In genomic region chr7:98334077-98334476, GRCh38 we compare ENCODE assay signal across 21 cellular contexts. TPM values are rescaled to one million over a fixed set of nuclear protein-coding genes. Genes with fewer than 3 reads are reported as not detected.
DNase-seq lines count a peak whose midpoint lies in the region; ATAC-seq and TF ChIP-seq lines count a peak whose summit lies in the region.
"Had no signal": no experiment of that assay in that cellular context is flagged by ENCODE, and none has a peak within 500 bp of the region (broad histone marks: within the 10 kb centered on the region; RNA-seq: fewer than 3 reads in every experiment).

No MANE protein-coding gene starts in this region.

- no peak for ATAC-seq in Right ventricle myocardium superior (ENCODE audit: poor library complexity)
- ATAC-seq in GM23338 = no peak
- ATAC-seq: HCT116, HepG2 had no signal

- no peak overlapping the region for H3K27ac ChIP-seq in ACC112 (ENCODE audit: low read depth, low read length)
- H3K27ac ChIP-seq in PC-9 = peak overlapping the region; percentile 19; the same call in 1 of the 2 replicates
- peak overlapping the region; percentile 60 for H3K27ac ChIP-seq in osteoblast (ENCODE audit: low read depth, low read length)
- no peak overlapping the region for H3K27ac ChIP-seq in GM23338 (ENCODE audit: low read depth)
- H3K27ac ChIP-seq: BLaER1, Peyer's patch had no signal

- H3K4me3 ChIP-seq in ACC112 (ENCODE audit: low read depth, low read length) (peak overlapping the region; percentile 21; the same call in 1 of the 2 replicates), PC-9 (no peak overlapping the region), fibroblast of the aortic adventitia (ENCODE audit: low read depth, low read length) (no peak overlapping the region), osteoblast (ENCODE audit: insufficient read depth, low read length) (peak overlapping the region; percentile 55), GM23338 (no peak overlapping the region)
- H3K4me3 ChIP-seq: BLaER1, Peyer's patch had no signal

- H3K4me1 Mint-ChIP-seq in GM23338 = peaks cover 10% of the 10 kb centered on the region
- H3K4me1 Mint-ChIP-seq: CD4-positive, alpha-beta memory T cell had no signal

- H3K27me3 ChIP-seq in ACC112 (ENCODE audit: insufficient read depth, low read length) (no peaks in the 10 kb centered on the region), PC-9 (ENCODE audit: insufficient read depth, low read depth) (no peaks in the 10 kb centered on the region), osteoblast (ENCODE audit: insufficient read depth, low read length) (no peaks in the 10 kb centered on the region), GM23338 (ENCODE audit: insufficient read depth) (no peaks in the 10 kb centered on the region)
- H3K27me3 ChIP-seq: BLaER1, Peyer's patch had no signal

- H3K9me3 ChIP-seq in PC-9 (ENCODE audit: insufficient read depth, low read depth) (no peaks in the 10 kb centered on the region), osteoblast (ENCODE audit: low read depth, low read length) (no peaks in the 10 kb centered on the region)

- POLR2A ChIA-PET in PC-9 (lab: Charles Lee; ENCODE audit: unreplicated experiment) = interaction anchor here (0.5 to 0.6 kb wide), 2 partner anchors 9 to 84 kb away, joined by 3 to 5 read pairs; no protein-coding TSS in a partner anchor

- no peak overlapping the region for H3K27ac Mint-ChIP-seq in GM23338
- H3K27ac Mint-ChIP-seq: CD4-positive, alpha-beta memory T cell had no signal

- H4K20me1 ChIP-seq in PC-9 (ENCODE audit: insufficient read depth) (0 out of 2 replicates have a peak, but pooled peaks cover 12% of the 10 kb centered on the region), osteoblast (ENCODE audit: insufficient read depth, low read length) (no peaks in the 10 kb centered on the region), GM23338 (replicated peaks; ENCODE audit: insufficient read depth) (peaks cover 15% of the 10 kb centered on the region; the same call in 1 of the 2 replicates)
- H4K20me1 ChIP-seq: BLaER1 had no signal

- no peak for TF ChIP-seq CTCF in PC-9 (conservative IDR thresholded peaks at IDR 0.05)
- no peak for TF ChIP-seq CTCF in fibroblast of the aortic adventitia (IDR thresholded peaks at IDR 0.05; ENCODE audit: insufficient read depth, low read length)
- TF ChIP-seq CTCF in osteoblast (IDR thresholded peaks at IDR 0.05; ENCODE audit: extremely low read depth, low read depth, low read length) = no peak
- TF ChIP-seq CTCF in GM23338 (conservative IDR thresholded peaks at IDR 0.05; ENCODE audit: low read depth in 2 of 2) = no peak

- DNase-seq in PC-9 (no peak), fibroblast of the aortic adventitia (ENCODE audit: low read depth) (peak; percentile 19), osteoblast (ENCODE audit: insufficient read length, low spot score, missing footprints) (peak; percentile 91), Right ventricle myocardium superior (no peak), NK-92 (lab: John Stamatoyannopoulos, UW; ENCODE audit: unreplicated experiment) (no peak), inferior parietal cortex (ENCODE audit: extremely low spot score) (no peak), GM23338 (ENCODE audit: low spot score) (no peak)
- DNase-seq: CD4-positive, alpha-beta memory T cell; DMS153; GDM1; GOT3; NCI-H1417 treated with DMSO at 0.1 percent for 48 hours; NCI-H2029; NCI-H345; NCI-H524 treated with DMSO at 0.1 percent for 48 hours; Peyer's patch; SHP77 treated with DMSO at 0.1 percent for 48 hours had no signal

- intact Hi-C loops in PC-9 (cut with micrococcal nuclease; ENCODE audit: unreplicated experiment) (no loop called here), Right ventricle myocardium superior (cut with DNase I) (no loop called here)

- CTCF ChIA-PET in PC-9 (lab: Charles Lee) = no interaction called here

- peaks cover 32% of the 10 kb centered on the region for H3K36me3 Mint-ChIP-seq in GM23338 (ENCODE audit: low read depth)

- no peaks in the 10 kb centered on the region for H3K79me2 ChIP-seq in ACC112 (ENCODE audit: control insufficient read depth, insufficient read depth, low read length, unreplicated experiment)
- peaks cover 65% of the 10 kb centered on the region for H3K79me2 ChIP-seq in PC-9 (ENCODE audit: low read depth)
- no peaks in the 10 kb centered on the region for H3K79me2 ChIP-seq in osteoblast (ENCODE audit: insufficient read depth, low read length)
- H3K79me2 ChIP-seq in GM23338 (replicated peaks; ENCODE audit: insufficient read depth) = peaks cover 15% of the 10 kb centered on the region

- no TSS peak for BruUV-seq in PC-9 (replicated peaks; lab: Mats Ljungman, UMichigan)

- H3F3A ChIP-seq in PC-9 (ENCODE audit: insufficient read depth, low read depth) = peaks cover 16% of the 10 kb centered on the region; the same call in 1 of the 2 replicates
- no peaks in the 10 kb centered on the region for H3F3A ChIP-seq in GM23338 (replicated peaks; ENCODE audit: low read depth)

- H2AFZ ChIP-seq in ACC112 (ENCODE audit: low read length, unreplicated experiment) (no peak overlapping the region), PC-9 (no peak overlapping the region), osteoblast (ENCODE audit: low read length) (peak overlapping the region; percentile 79), GM23338 (no peak overlapping the region)

- no peaks in the 10 kb centered on the region for H3K9me2 ChIP-seq in PC-9 (ENCODE audit: insufficient read depth)
- no peaks in the 10 kb centered on the region for H3K9me2 ChIP-seq in GM23338 (ENCODE audit: insufficient read depth)

- H3K9me3 Mint-ChIP-seq in GM23338 = peaks cover 2% of the 10 kb centered on the region; the same call in 2 of the 3 replicates

- no peak overlapping the region for H3K4me3 Mint-ChIP-seq in GM23338
- H3K4me3 Mint-ChIP-seq: CD4-positive, alpha-beta memory T cell had no signal

- no peak overlapping the region for H3K4me2 ChIP-seq in PC-9
- peak overlapping the region; percentile 73 for H3K4me2 ChIP-seq in osteoblast (ENCODE audit: insufficient read depth, low read length)
- no peak overlapping the region for H3K4me2 ChIP-seq in GM23338
- H3K4me2 ChIP-seq: BLaER1 had no signal

- H3K27me3 Mint-ChIP-seq in GM23338 (ENCODE audit: insufficient read depth, low read depth, poor library complexity) = peaks cover 7% of the 10 kb centered on the region

- H3K4me1 ChIP-seq in ACC112 (ENCODE audit: control insufficient read depth, insufficient read depth, low read length, unreplicated experiment) (peaks cover 3% of the 10 kb centered on the region), PC-9 (replicated peaks; ENCODE audit: insufficient read depth) (no peaks in the 10 kb centered on the region), osteoblast (ENCODE audit: insufficient read depth, low read length) (peaks cover 15% of the 10 kb centered on the region), GM23338 (ENCODE audit: insufficient read depth) (peaks cover 3% of the 10 kb centered on the region)
- H3K4me1 ChIP-seq: Peyer's patch had no signal

- H3K36me3 ChIP-seq in ACC112 (ENCODE audit: insufficient read depth, low read length) (no peaks in the 10 kb centered on the region), PC-9 (ENCODE audit: low read depth) (peaks cover 6% of the 10 kb centered on the region; the same call in 1 of the 2 replicates), osteoblast (ENCODE audit: insufficient read depth, low read length) (no peaks in the 10 kb centered on the region), GM23338 (ENCODE audit: insufficient read depth) (no peaks in the 10 kb centered on the region)
- H3K36me3 ChIP-seq: BLaER1, Peyer's patch had no signal

TF ChIP-seq in GM23338, 12 proteins besides CTCF, POLR2A, EP300 and RAD21 (continues in another document):
- TF ChIP-seq NANOG (IDR thresholded peaks at IDR 0.05; ENCODE audit: borderline replicate concordance) (no peak), EZH2 (IDR thresholded peaks at IDR 0.05; ENCODE audit: low read depth, unreplicated experiment) (no peak), JUNB (IDR thresholded peaks at IDR 0.05; ENCODE audit: unreplicated experiment) (no peak), ZNF114 (CRISPR knock-in tag; IDR thresholded peaks at IDR 0.05) (no peak), STAT1 (IDR thresholded peaks at IDR 0.05; ENCODE audit: unreplicated experiment) (no peak), ZNF331 (CRISPR knock-in tag; IDR thresholded peaks at IDR 0.05; ENCODE audit: low read depth) (no peak), EZH2phosphoT487 (IDR thresholded peaks at IDR 0.05; ENCODE audit: unreplicated experiment) (no peak), ETS1 (IDR thresholded peaks at IDR 0.05) (no peak), POLR2AphosphoS5 (IDR thresholded peaks at IDR 0.05; ENCODE audit: low read depth) (no peak)

RNA-seq across cellular contexts. Expression of gene BRI3, which starts 52.6 kb away (rescaled TPM):
- total RNA-seq in PC-9 (2021) (239 and 255 TPM in 2 replicates), fibroblast of the aortic adventitia (ENCODE audit: low replicate concordance) (22.5 and 105 TPM in 2 replicates), osteoblast (95.9 and 113 TPM in 2 replicates), Right ventricle myocardium superior (222 TPM)
- 21.7 and 25.2 TPM in 2 replicates for total RNA-seq in GM23338 (2014; rRNA removed; shearing (Covaris generic))
- polyA plus RNA-seq in GM23338 (2016; fragmentation: Nextera tagmentation; extraction: Ambion mirVana) = 66.1 and 141 TPM in 2 replicates

Comparison
In these comparisons a context has a peak if more than half of its experiments do, and no peak if none do; other contexts are left out.
1. H3K27ac ChIP-seq: peak in PC-9 (single experiment) and osteoblast (single experiment); none in ACC112 (single experiment) and GM23338 (single experiment).
2. H3K4me3 ChIP-seq: peak in ACC112 (single experiment) and osteoblast (single experiment); none in PC-9 (single experiment), fibroblast of the aortic adventitia (single experiment) and GM23338 (single experiment).
3. DNase-seq: peak in fibroblast of the aortic adventitia (single experiment) and osteoblast (single experiment); none in PC-9 (0 of 2), Right ventricle myocardium superior (single experiment), NK-92 (single experiment), inferior parietal cortex (single experiment) and GM23338 (single experiment).